Comparison of ENCODE assay signal across 16 cellular contexts in the genomic region with DNA sequence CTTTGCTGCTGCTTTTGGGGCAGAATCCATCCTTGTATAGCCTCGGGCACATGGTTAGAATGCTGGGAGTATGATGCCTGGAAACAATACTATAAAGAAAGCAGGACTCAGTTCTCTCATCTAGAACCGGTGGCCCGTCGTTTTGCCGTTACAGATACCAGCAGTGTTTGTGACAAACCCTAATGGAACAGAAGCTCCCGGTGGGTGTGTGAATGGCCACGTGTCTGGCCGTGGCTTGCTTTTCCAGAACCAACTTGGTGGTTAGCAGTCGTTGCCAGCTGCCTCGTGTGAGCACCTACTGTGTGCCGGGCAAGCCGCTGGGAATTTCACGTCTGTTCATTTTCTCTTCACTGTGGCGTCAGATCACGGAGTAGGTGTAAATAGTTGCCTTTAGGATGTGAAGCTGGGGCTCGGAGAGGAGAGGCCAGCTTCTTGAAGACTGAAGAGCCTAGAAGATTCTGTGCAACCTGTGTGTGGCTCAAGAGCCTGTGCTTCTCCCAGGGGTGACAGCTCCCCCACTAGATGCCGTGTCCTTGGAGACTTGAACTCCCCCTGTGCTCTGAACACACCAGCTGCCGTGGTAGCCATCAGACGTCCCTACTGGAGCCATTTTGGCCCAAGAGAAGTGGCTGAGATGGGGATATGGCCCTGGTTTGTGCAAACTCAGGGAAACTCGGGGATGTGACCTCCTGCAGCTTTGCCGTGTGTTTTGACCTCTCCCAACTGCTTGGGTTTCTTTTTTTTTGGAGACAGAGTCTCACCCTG. TPM values are rescaled to one million over a fixed set of nuclear protein-coding genes. Genes with fewer than 3 reads are reported as not detected.
A peak's percentile ranks its signal among the peaks of the same experiment; 100 is the strongest.
DNase-seq lines count a peak whose midpoint lies in the region; TF ChIP-seq lines count a peak whose summit lies in the region.
"Had no signal": no experiment of that assay in that cellular context is flagged by ENCODE, and none has a peak within 500 bp of the region (broad histone marks: within the 10 kb centered on the region; RNA-seq: fewer than 3 reads in every experiment).

No MANE protein-coding gene starts in this region.

- H3K36me3 ChIP-seq in fibroblast of lung (ENCODE audit: control insufficient read depth, insufficient read depth, low read length) = peaks cover 58% of the 10 kb centered on the region
- H3K36me3 ChIP-seq in osteoblast (ENCODE audit: insufficient read depth, low read length) = peaks cover 85% of the 10 kb centered on the region
- H3K36me3 ChIP-seq in tibial nerve = peaks cover 0 to 23% (median 4%) of the 10 kb centered on the region in 3 donors
- peaks cover 0 to 33% (median 0%) of the 10 kb centered on the region in 3 donors for H3K36me3 ChIP-seq in Peyer's patch

- H3K9me3 ChIP-seq in fibroblast of lung (ENCODE audit: control insufficient read depth, insufficient read depth, low read depth, low read length) = no peaks in the 10 kb centered on the region
- H3K9me3 ChIP-seq in osteoblast (ENCODE audit: low read depth, low read length) = no peaks in the 10 kb centered on the region
- H3K9me3 ChIP-seq in tibial nerve = no peaks in the 10 kb centered on the region
- no peaks in the 10 kb centered on the region for H3K9me3 ChIP-seq in Peyer's patch

- peaks cover 2% of the 10 kb centered on the region for H3K36me3 Mint-ChIP-seq in chondrocyte (ENCODE audit: low read depth)

- H3K9me3 Mint-ChIP-seq in chondrocyte (ENCODE audit: low read depth) = no peaks in the 10 kb centered on the region

- TF ChIP-seq POLR2A in tibial nerve (IDR thresholded peaks at IDR 0.05) (no peak), Peyer's patch (IDR thresholded peaks at IDR 0.05) (no peak)

- H3K27ac ChIP-seq in angular gyrus (ENCODE audit: low read depth, low read length) (peak overlapping the region; percentile 81), fibroblast of lung (ENCODE audit: insufficient read depth, low read length) (peak overlapping the region; percentile 97), osteoblast (ENCODE audit: low read depth, low read length) (peak overlapping the region; percentile 96), tibial nerve (peak overlapping the region in 3 of 4 donors; percentile 53 to 99 (median 93)), Peyer's patch (peak overlapping the region in 2 of 4 donors; percentile 27 to 99)

- H3K4me3 Mint-ChIP-seq in chondrocyte (ENCODE audit: unreplicated experiment) = no peak overlapping the region
- H3K4me3 Mint-ChIP-seq: activated CD4-positive, alpha-beta T cell treated with anti-CD3 and anti-CD28 coated beads for 36 hours; T-helper 17 cell had no signal

- peak overlapping the region; percentile 61 for H3K4me2 ChIP-seq in fibroblast of lung (ENCODE audit: extremely low read depth, insufficient read depth, low read length)
- H3K4me2 ChIP-seq in osteoblast (ENCODE audit: insufficient read depth, low read length) = peak overlapping the region; percentile 50

- peaks cover 5% of the 10 kb centered on the region for H4K20me1 ChIP-seq in fibroblast of lung (ENCODE audit: control insufficient read depth, extremely low read depth, insufficient read depth, low read length)
- H4K20me1 ChIP-seq in osteoblast (ENCODE audit: insufficient read depth, low read length) = peaks cover 95% of the 10 kb centered on the region

- no peak overlapping the region for H3K27ac Mint-ChIP-seq in chondrocyte (ENCODE audit: unreplicated experiment)
- H3K27ac Mint-ChIP-seq: activated CD4-positive, alpha-beta T cell treated with anti-CD3 and anti-CD28 coated beads for 36 hours; T-helper 17 cell had no signal

- H3K4me3 ChIP-seq in fibroblast of lung (replicated peaks in 1 of 4; ENCODE audit: control extremely low read depth in 1 of 4, insufficient read depth in 1 of 4, low read depth in 3 of 4, low read length in 4 of 4) (peak overlapping the region in 2 of 4 experiments; percentile 4 to 21), osteoblast (ENCODE audit: insufficient read depth, low read length) (no peak overlapping the region), tibial nerve (no peak overlapping the region), Peyer's patch (no peak overlapping the region)

- H2AFZ ChIP-seq in fibroblast of lung (ENCODE audit: low read length) (no peak overlapping the region), osteoblast (ENCODE audit: low read length) (no peak overlapping the region)

- H3K79me2 ChIP-seq in fibroblast of lung (ENCODE audit: control insufficient read depth, insufficient read depth, low read length) (peaks cover 97% of the 10 kb centered on the region), osteoblast (ENCODE audit: insufficient read depth, low read length) (peaks cover 97% of the 10 kb centered on the region)

- WGBS in tibial nerve, 2 donors = 29 to 38% methylated on average over 17 to 21 of the region's 21 CpGs

- H3K27me3 ChIP-seq in fibroblast of lung (ENCODE audit: control insufficient read depth, insufficient read depth, low read length) = no peaks in the 10 kb centered on the region
- H3K27me3 ChIP-seq in osteoblast (ENCODE audit: insufficient read depth, low read length) = no peaks in the 10 kb centered on the region
- H3K27me3 ChIP-seq in tibial nerve = no peaks in the 10 kb centered on the region
- no peaks in the 10 kb centered on the region for H3K27me3 ChIP-seq in Peyer's patch

- DNase-seq in fibroblast of lung (ENCODE audit: low read depth in 2 of 2) (no peak), osteoblast (ENCODE audit: insufficient read length, low spot score, missing footprints) (peak; percentile 89), tibial nerve (ENCODE audit: low spot score in 2 of 2) (no peak), Peyer's patch (no peak), NCI-H146 (lab: John Stamatoyannopoulos, UW) (no peak), chondrocyte (ENCODE audit: low spot score) (no peak), islet precursor cell (no peak)
- DNase-seq: activated CD4-positive, alpha-beta T cell treated with anti-CD3 and anti-CD28 coated beads for 36 hours; activated T-cell treated with anti-CD3 and anti-CD28 coated beads, Interleukin-2, amount 50 U/mL, for 48 hours; amygdala; mesendoderm; NCI-H1105; stimulated activated CD4-positive, alpha-beta T cell treated with anti-CD3 and anti-CD28 coated beads, Interleukin-4, amount 100 ng/mL, for 24 hours; stimulated activated naive CD4-positive, alpha-beta T cell; T-helper 17 cell had no signal

- no peak overlapping the region for H3K9ac ChIP-seq in fibroblast of lung (ENCODE audit: insufficient read depth, low read length)

- H3K4me1 ChIP-seq in fibroblast of lung (ENCODE audit: control insufficient read depth, extremely low read depth, insufficient read depth, low read length) (peaks cover 49% of the 10 kb centered on the region), osteoblast (ENCODE audit: insufficient read depth, low read length) (peaks cover 82% of the 10 kb centered on the region), tibial nerve (peaks cover 6 to 100% (median 90%) of the 10 kb centered on the region in 4 donors), Peyer's patch (peaks cover 0 to 63% (median 0%) of the 10 kb centered on the region in 4 donors)

- no peaks in the 10 kb centered on the region for H3K27me3 Mint-ChIP-seq in chondrocyte (ENCODE audit: low read depth)
- H3K27me3 Mint-ChIP-seq: activated CD4-positive, alpha-beta T cell treated with anti-CD3 and anti-CD28 coated beads for 36 hours; T-helper 17 cell had no signal

- H3K4me1 Mint-ChIP-seq in chondrocyte (ENCODE audit: low read depth) = peaks cover 36% of the 10 kb centered on the region
- H3K4me1 Mint-ChIP-seq: activated CD4-positive, alpha-beta T cell treated with anti-CD3 and anti-CD28 coated beads for 36 hours had no signal

- TF ChIP-seq CTCF in fibroblast of lung (conservative IDR thresholded peaks at IDR 0.05 in 1 of 2, IDR thresholded peaks at IDR 0.05 in 1 of 2; ENCODE audit: low read depth in 1 of 2, low read length in 2 of 2) (no peak), osteoblast (IDR thresholded peaks at IDR 0.05; ENCODE audit: extremely low read depth, low read depth, low read length) (no peak), tibial nerve (IDR thresholded peaks at IDR 0.05) (no peak), Peyer's patch (IDR thresholded peaks at IDR 0.05) (no peak), chondrocyte (IDR thresholded peaks at IDR 0.05) (no peak)

- TF ChIP-seq EP300 in tibial nerve (IDR thresholded peaks at IDR 0.05) = no peak

RNA-seq across cellular contexts. Expression of gene PPARA, which starts 57.5 kb away (rescaled TPM):
- total RNA-seq in fibroblast of lung = 14.6 and 17.5 TPM in 2 replicates
- 7.9 and 10.2 TPM in 2 replicates for polyA plus RNA-seq in fibroblast of lung
- 5.4 and 7.3 TPM in 2 replicates for polyA plus RNA-seq in fibroblast of lung (2012)
- 17.7 and 19.3 TPM in 2 replicates for polyA minus RNA-seq in fibroblast of lung (ENCODE audit: low replicate concordance)
- 21.8 and 22.1 TPM in 2 replicates for total RNA-seq in osteoblast
- total RNA-seq in tibial nerve = 10 to 100 TPM; 18.9 to 43.5 (median 27.2) TPM
- total RNA-seq in Peyer's patch = 100 to 1,000 TPM in 3 of 4 donors, 10 to 100 TPM in 1; 21.5 to 231 (median 189) TPM
- total RNA-seq in chondrocyte = 16.0 to 19.2 TPM (median 17.8 TPM) in 3 replicates
